Comparison of ENCODE assay signal across 1 cellular context in genomic region chr10:70380350-70381135, GRCh38.
TF ChIP-seq lines count a peak whose summit lies in the region.

No MANE protein-coding gene starts in this region.

TF ChIP-seq in HepG2, 621 proteins besides CTCF, POLR2A, EP300 and RAD21:
- TF ChIP-seq ZBTB2 (CRISPR knock-in tag; IDR thresholded peaks at IDR 0.05; ENCODE audit: low read depth) (no peak), KDM3A (CRISPR knock-in tag; IDR thresholded peaks at IDR 0.05; ENCODE audit: low read depth) (no peak), CREB1 (IDR thresholded peaks at IDR 0.05) (no peak), CREB1 (CRISPR knock-in tag; IDR thresholded peaks at IDR 0.05) (no peak), THAP11 (CRISPR knock-in tag; IDR thresholded peaks at IDR 0.05) (no peak), TCF7L2 (IDR thresholded peaks at IDR 0.05; ENCODE audit: low read depth, low read length) (no peak), THAP9 (CRISPR knock-in tag; IDR thresholded peaks at IDR 0.05; ENCODE audit: borderline replicate concordance) (no peak), ZNF773 (CRISPR knock-in tag; IDR thresholded peaks at IDR 0.05; ENCODE audit: borderline replicate concordance) (no peak), ZNF670 (CRISPR knock-in tag; IDR thresholded peaks at IDR 0.05; ENCODE audit: borderline replicate concordance) (no peak), AGO1 (IDR thresholded peaks at IDR 0.05; ENCODE audit: low read depth, low read length, poor library complexity, severe bottlenecking) (no peak), ZNF644 (CRISPR knock-in tag; IDR thresholded peaks at IDR 0.05; ENCODE audit: low read depth) (no peak), ZNF350 (CRISPR knock-in tag; IDR thresholded peaks at IDR 0.05; ENCODE audit: borderline replicate concordance, low read depth) (no peak)
- TF ChIP-seq, protein P1, sequence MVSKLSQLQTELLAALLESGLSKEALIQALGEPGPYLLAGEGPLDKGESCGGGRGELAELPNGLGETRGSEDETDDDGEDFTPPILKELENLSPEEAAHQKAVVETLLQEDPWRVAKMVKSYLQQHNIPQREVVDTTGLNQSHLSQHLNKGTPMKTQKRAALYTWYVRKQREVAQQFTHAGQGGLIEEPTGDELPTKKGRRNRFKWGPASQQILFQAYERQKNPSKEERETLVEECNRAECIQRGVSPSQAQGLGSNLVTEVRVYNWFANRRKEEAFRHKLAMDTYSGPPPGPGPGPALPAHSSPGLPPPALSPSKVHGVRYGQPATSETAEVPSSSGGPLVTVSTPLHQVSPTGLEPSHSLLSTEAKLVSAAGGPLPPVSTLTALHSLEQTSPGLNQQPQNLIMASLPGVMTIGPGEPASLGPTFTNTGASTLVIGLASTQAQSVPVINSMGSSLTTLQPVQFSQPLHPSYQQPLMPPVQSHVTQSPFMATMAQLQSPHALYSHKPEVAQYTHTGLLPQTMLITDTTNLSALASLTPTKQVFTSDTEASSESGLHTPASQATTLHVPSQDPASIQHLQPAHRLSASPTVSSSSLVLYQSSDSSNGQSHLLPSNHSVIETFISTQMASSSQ (IDR thresholded peaks at IDR 0.05; ENCODE audit: low read depth) = no peak
- TF ChIP-seq, protein P1 (CRISPR knock-in tag; IDR thresholded peaks at IDR 0.05; ENCODE audit: borderline replicate concordance) = no peak
- TF ChIP-seq, protein P2, sequence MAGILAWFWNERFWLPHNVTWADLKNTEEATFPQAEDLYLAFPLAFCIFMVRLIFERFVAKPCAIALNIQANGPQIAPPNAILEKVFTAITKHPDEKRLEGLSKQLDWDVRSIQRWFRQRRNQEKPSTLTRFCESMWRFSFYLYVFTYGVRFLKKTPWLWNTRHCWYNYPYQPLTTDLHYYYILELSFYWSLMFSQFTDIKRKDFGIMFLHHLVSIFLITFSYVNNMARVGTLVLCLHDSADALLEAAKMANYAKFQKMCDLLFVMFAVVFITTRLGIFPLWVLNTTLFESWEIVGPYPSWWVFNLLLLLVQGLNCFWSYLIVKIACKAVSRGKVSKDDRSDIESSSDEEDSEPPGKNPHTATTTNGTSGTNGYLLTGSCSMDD (CRISPR knock-in tag; IDR thresholded peaks at IDR 0.05) = no peak
- TF ChIP-seq, protein P3, sequence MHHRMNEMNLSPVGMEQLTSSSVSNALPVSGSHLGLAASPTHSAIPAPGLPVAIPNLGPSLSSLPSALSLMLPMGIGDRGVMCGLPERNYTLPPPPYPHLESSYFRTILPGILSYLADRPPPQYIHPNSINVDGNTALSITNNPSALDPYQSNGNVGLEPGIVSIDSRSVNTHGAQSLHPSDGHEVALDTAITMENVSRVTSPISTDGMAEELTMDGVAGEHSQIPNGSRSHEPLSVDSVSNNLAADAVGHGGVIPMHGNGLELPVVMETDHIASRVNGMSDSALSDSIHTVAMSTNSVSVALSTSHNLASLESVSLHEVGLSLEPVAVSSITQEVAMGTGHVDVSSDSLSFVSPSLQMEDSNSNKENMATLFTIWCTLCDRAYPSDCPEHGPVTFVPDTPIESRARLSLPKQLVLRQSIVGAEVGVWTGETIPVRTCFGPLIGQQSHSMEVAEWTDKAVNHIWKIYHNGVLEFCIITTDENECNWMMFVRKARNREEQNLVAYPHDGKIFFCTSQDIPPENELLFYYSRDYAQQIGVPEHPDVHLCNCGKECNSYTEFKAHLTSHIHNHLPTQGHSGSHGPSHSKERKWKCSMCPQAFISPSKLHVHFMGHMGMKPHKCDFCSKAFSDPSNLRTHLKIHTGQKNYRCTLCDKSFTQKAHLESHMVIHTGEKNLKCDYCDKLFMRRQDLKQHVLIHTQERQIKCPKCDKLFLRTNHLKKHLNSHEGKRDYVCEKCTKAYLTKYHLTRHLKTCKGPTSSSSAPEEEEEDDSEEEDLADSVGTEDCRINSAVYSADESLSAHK (CRISPR knock-in tag; IDR thresholded peaks at IDR 0.05; ENCODE audit: borderline replicate concordance) = no peak
